8 cellular contexts compared by ENCODE assay signal in genomic region chr1:18955442-18956188, GRCh38. TPM values are rescaled to one million over a fixed set of nuclear protein-coding genes. Genes with fewer than 3 reads are reported as not detected.
A peak's percentile ranks its signal among the peaks of the same experiment; 100 is the strongest.
DNase-seq lines count a peak whose midpoint lies in the region; ATAC-seq and TF ChIP-seq lines count a peak whose summit lies in the region.

No MANE protein-coding gene starts in this region.

- H3K4me3 Mint-ChIP-seq in activated CD4-positive, alpha-beta T cell treated with anti-CD3 and anti-CD28 coated beads for 36 hours: peak overlapping the region; percentile 86

- CTCF ChIA-PET in activated CD4-positive, alpha-beta T cell treated with anti-CD3 and anti-CD28 coated beads for 36 hours (lab: Charles Lee): interaction anchor here (0.6 to 7.2 kb wide), 7 partner anchors 10 to 135 kb away, joined by 3 to 66 read pairs (median 7); no protein-coding TSS in a partner anchor

- POLR2A ChIA-PET in activated CD4-positive, alpha-beta T cell treated with anti-CD3 and anti-CD28 coated beads for 36 hours (lab: Charles Lee): interaction anchor here (0.7 to 4.9 kb wide), 9 partner anchors 10 to 117 kb away, joined by 3 to 41 read pairs (median 3); partner anchors contain the start of gene ALDH4A1

- H3K27me3 ChIP-seq in dorsolateral prefrontal cortex (no peaks in the 10 kb centered on the region), subcutaneous abdominal adipose tissue (ENCODE audit: control insufficient read depth in 5 of 5, insufficient read depth in 4 of 5, low read length in 5 of 5) (no peaks in the 10 kb centered on the region)

- H3K9ac ChIP-seq in subcutaneous abdominal adipose tissue (ENCODE audit: low read length in 5 of 5): peak overlapping the region in 4 of 5 donors; percentile 35 to 78 (median 54)

- 2% methylated on average over 71 to 80 of the region's 89 CpGs for whole genome bisulfite sequencing in mesodermal cell (ENCODE audit: insufficient coverage in 2 of 2), 2 experiments

- peak; percentile 12 for ATAC-seq in GM21390 (IDR thresholded peaks at IDR 0.05; ENCODE audit: unreplicated experiment)
- ATAC-seq in activated CD4-positive, alpha-beta T cell treated with anti-CD3 and anti-CD28 coated beads for 36 hours: peak; percentile 3

- peak in 13 of 56 donors; percentile 8 to 41 (median 16) for TF ChIP-seq CTCF in dorsolateral prefrontal cortex (IDR thresholded peaks at IDR 0.05 in 54 of 56, conservative IDR thresholded peaks at IDR 0.05 in 2 of 56; ENCODE audit: low read depth in 1 of 56, partially characterized antibody in 56 of 56)

- DNase-seq in COLO668 (lab: John Stamatoyannopoulos, UW; ENCODE audit: unreplicated experiment) (peak; percentile 90), Kasumi-1 (lab: John Stamatoyannopoulos, UW) (peak; percentile 3 to 12), dorsolateral prefrontal cortex (peak in 1 of 10 donors; percentile 51), NCI-H524 treated with DMSO at 0.1 percent for 48 hours (lab: John Stamatoyannopoulos, UW) (no peak)
- peak; percentile 76 for DNase-seq in activated CD4-positive, alpha-beta T cell treated with anti-CD3 and anti-CD28 coated beads for 36 hours

- H3K36me3 Mint-ChIP-seq in activated CD4-positive, alpha-beta T cell treated with anti-CD3 and anti-CD28 coated beads for 36 hours (ENCODE audit: low read depth): peaks cover 26% of the 10 kb centered on the region

- no peaks in the 10 kb centered on the region for H3K9me3 Mint-ChIP-seq in activated CD4-positive, alpha-beta T cell treated with anti-CD3 and anti-CD28 coated beads for 36 hours (ENCODE audit: low read depth)

- H3K36me3 ChIP-seq in mesodermal cell (ENCODE audit: control insufficient read depth, insufficient read depth, low read length): peaks cover 3% of the 10 kb centered on the region
- H3K36me3 ChIP-seq in subcutaneous abdominal adipose tissue (ENCODE audit: control insufficient read depth in 5 of 5, insufficient read depth in 5 of 5, low read length in 5 of 5): peaks cover 0 to 3% (median 0%) of the 10 kb centered on the region in 5 donors

- peaks cover 2% of the 10 kb centered on the region for H3K27me3 Mint-ChIP-seq in activated CD4-positive, alpha-beta T cell treated with anti-CD3 and anti-CD28 coated beads for 36 hours

- peak overlapping the region in 44 of 59 donors; percentile 2 to 90 (median 56) for H3K27ac ChIP-seq in dorsolateral prefrontal cortex
- H3K27ac ChIP-seq in mesodermal cell (ENCODE audit: low read depth, low read length, severe bottlenecking): no peak overlapping the region
- H3K27ac ChIP-seq in subcutaneous abdominal adipose tissue (ENCODE audit: low read depth, low read length): no peak overlapping the region

- H3K4me1 Mint-ChIP-seq in activated CD4-positive, alpha-beta T cell treated with anti-CD3 and anti-CD28 coated beads for 36 hours: peaks cover 54% of the 10 kb centered on the region

- H3K27ac Mint-ChIP-seq in activated CD4-positive, alpha-beta T cell treated with anti-CD3 and anti-CD28 coated beads for 36 hours: peak overlapping the region; percentile 85

- H3K9me3 ChIP-seq in mesodermal cell (ENCODE audit: control insufficient read depth, low read length): no peaks in the 10 kb centered on the region
- H3K9me3 ChIP-seq in subcutaneous abdominal adipose tissue (ENCODE audit: control insufficient read depth in 5 of 5, low read length in 5 of 5): no peaks in the 10 kb centered on the region

- intact Hi-C loops in activated CD4-positive, alpha-beta T cell treated with anti-CD3 and anti-CD28 coated beads for 36 hours (cut with DNase I, micrococcal nuclease): loop anchor here (1.0 to 10.0 kb wide), 10 partner anchors 29 to 499 kb away; partner anchors contain the start of genes UBR4 (in 2 of the 2), AKR7A2 (in 1 of the 2), ALDH4A1 (in 1 of the 2) and EMC1 (in 1 of the 2)
- intact Hi-C loops in dorsolateral prefrontal cortex (cut with DNase I): loop anchor here (2.0 to 10.0 kb wide), 6 partner anchors 31 to 112 kb away; partner anchors contain the start of gene ALDH4A1 (in 2 of the 2)

- H3K4me1 ChIP-seq in mesodermal cell (ENCODE audit: control insufficient read depth, insufficient read depth, low read length, poor library complexity, severe bottlenecking) (peaks cover 33% of the 10 kb centered on the region), subcutaneous abdominal adipose tissue (ENCODE audit: control insufficient read depth in 5 of 5, insufficient read depth in 5 of 5, low read length in 5 of 5) (peaks cover 8 to 55% (median 48%) of the 10 kb centered on the region in 5 donors)

- H3K4me3 ChIP-seq in dorsolateral prefrontal cortex: peak overlapping the region; percentile 62 to 97 (median 79)
- H3K4me3 ChIP-seq in mesodermal cell (ENCODE audit: extremely low read depth, insufficient read depth, low read length, poor library complexity, severe bottlenecking): peak overlapping the region; percentile 67
- H3K4me3 ChIP-seq in subcutaneous abdominal adipose tissue (ENCODE audit: low read depth in 1 of 5, low read length in 5 of 5): peak overlapping the region; percentile 67 to 90 (median 81)

RNA-seq across cellular contexts. Expression of gene IFFO2, which starts 0.9 kb away (rescaled TPM):
- 10 to 100 TPM; 48.3 to 62.7 TPM for total RNA-seq in activated CD4-positive, alpha-beta T cell treated with anti-CD3 and anti-CD28 coated beads for 36 hours
- 10 to 100 TPM; 15.3 to 36.0 (median 21.7) TPM for total RNA-seq in dorsolateral prefrontal cortex
- polyA plus RNA-seq in mesodermal cell (2013, experiment 1 of 2): 17.6 TPM
- 11.7 TPM for polyA plus RNA-seq in mesodermal cell (2013, experiment 2 of 2)

RNA-seq across cellular contexts. Expression of gene ALDH4A1, which starts 53.3 kb away (rescaled TPM):
- 1 to 10 TPM; 4.4 to 5.8 TPM for total RNA-seq in activated CD4-positive, alpha-beta T cell treated with anti-CD3 and anti-CD28 coated beads for 36 hours
- 100 to 1,000 TPM in 1 of 120 experiments, 10 to 100 TPM in 119; 16.8 to 112 (median 40.4) TPM for total RNA-seq in dorsolateral prefrontal cortex
- polyA plus RNA-seq in mesodermal cell (2013, experiment 1 of 2): 13.2 TPM
- 12.6 TPM for polyA plus RNA-seq in mesodermal cell (2013, experiment 2 of 2)

Comparison
In these comparisons a context has a peak if more than half of its experiments do, and no peak if none do; other contexts are left out.
1. H3K27ac ChIP-seq: peak in dorsolateral prefrontal cortex (44 of 59); none in mesodermal cell (single experiment) and subcutaneous abdominal adipose tissue (single experiment).
2. Peak in every context shown above with its lines, with median percentiles within 50 percentile points of each other: H3K4me3 ChIP-seq.